In genomic region chr7:17474724-17475344, GRCh38 we compare ENCODE assay signal across 12 cellular contexts.
DNase-seq lines count a peak whose midpoint lies in the region; FAIRE-seq and TF ChIP-seq lines count a peak whose summit lies in the region.
"Had no signal": no experiment of that assay in that cellular context is flagged by ENCODE, and none has a peak within 500 bp of the region (broad histone marks: within the 10 kb centered on the region; RNA-seq: fewer than 3 reads in every experiment).

No MANE protein-coding gene starts in this region.

- DNase-seq in astrocyte of the cerebellum (ENCODE audit: low read depth): no peak
- DNase-seq in mesendoderm: peak; percentile 52
- DNase-seq in cortex of kidney (lab: John Stamatoyannopoulos, UW): no peak
- no peak for DNase-seq in kidney
- no peak for DNase-seq in neuronal stem cell (ENCODE audit: low spot score)
- no peak for DNase-seq in T-helper 2 cell
- DNase-seq: activated CD4-positive, alpha-beta T cell treated with anti-CD3 and anti-CD28 coated beads, Interleukin-2, amount 50 U/mL, for 4 hours; stimulated activated naive CD8-positive, alpha-beta T cell treated with anti-CD3 and anti-CD28 coated beads, Interleukin-15, Interleukin-2, amounts not matched to agents 100 U/mL and 50 U/mL, for 24 hours had no signal

- TF ChIP-seq CTCF in GM12872 (IDR thresholded peaks at IDR 0.05; ENCODE audit: insufficient read depth, low read depth, low read length): peak; percentile 45; the same call in 2 of the 3 replicates
- TF ChIP-seq CTCF in LNCAP (IDR thresholded peaks at IDR 0.05): peak; percentile 28; the same call in 1 of the 2 replicates
- TF ChIP-seq CTCF in astrocyte of the cerebellum (IDR thresholded peaks at IDR 0.05; ENCODE audit: low read depth, low read length, missing control alignments): peak; percentile 19
- no peak for TF ChIP-seq CTCF in kidney (IDR thresholded peaks at IDR 0.05; ENCODE audit: borderline replicate concordance, extremely low read depth, insufficient read depth)

- H3K27ac ChIP-seq in mesendoderm (ENCODE audit: low read depth, low read length): no peak overlapping the region
- no peak overlapping the region for H3K27ac ChIP-seq in kidney (ENCODE audit: low read depth in 2 of 2, low read length in 2 of 2)
- no peak overlapping the region for H3K27ac ChIP-seq in neuronal stem cell (replicated peaks; ENCODE audit: low read length)
- H3K27ac ChIP-seq: SJSA1 had no signal

- H2BK12ac ChIP-seq in neuronal stem cell (ENCODE audit: low read length): no peak overlapping the region

- H3K79me2 ChIP-seq in mesendoderm (ENCODE audit: control insufficient read depth, insufficient read depth, low read length): no peaks in the 10 kb centered on the region

- in situ Hi-C loops in astrocyte of the cerebellum (cut with HindIII; ENCODE audit: low sequenced_read_pairs): no loop called here

- no peak overlapping the region for H3K4me2 ChIP-seq in mesendoderm (ENCODE audit: low read length)
- H3K4me2 ChIP-seq in neuronal stem cell (ENCODE audit: insufficient read depth, low read length, poor library complexity, severe bottlenecking): no peak overlapping the region

- no peak overlapping the region for H3K23ac ChIP-seq in mesendoderm (ENCODE audit: low read length)
- H3K23ac ChIP-seq in neuronal stem cell (ENCODE audit: low read depth, low read length, poor library complexity): no peak overlapping the region

- H2BK15ac ChIP-seq in mesendoderm (replicated peaks; ENCODE audit: low read depth) (no peak overlapping the region), neuronal stem cell (ENCODE audit: low read length) (no peak overlapping the region)

- no CpG with 5 or more reads among the region's 13 CpGs for WGBS in mesendoderm (ENCODE audit: extremely low coverage, insufficient coverage, low lambda C conversion rate)
- no CpG with 5 or more reads among the region's 13 CpGs for WGBS in neuronal stem cell (ENCODE audit: extremely low coverage in 2 of 2, insufficient read length in 2 of 2, insufficient replicate concordance in 1 of 2), 2 donors

- H3K4ac ChIP-seq in mesendoderm (ENCODE audit: low read depth, low read length): no peak overlapping the region
- H3K4ac ChIP-seq in neuronal stem cell (ENCODE audit: low read length): no peak overlapping the region

- H3K9ac ChIP-seq in mesendoderm (ENCODE audit: low read length) (no peak overlapping the region), kidney (ENCODE audit: low read length in 2 of 2) (no peak overlapping the region), neuronal stem cell (ENCODE audit: low read depth, low read length, poor library complexity) (no peak overlapping the region)

- no peak overlapping the region for H4K8ac ChIP-seq in mesendoderm (ENCODE audit: low read depth, low read length)
- H4K8ac ChIP-seq in neuronal stem cell (ENCODE audit: low read depth, low read length): no peak overlapping the region

- H2AK5ac ChIP-seq in mesendoderm (ENCODE audit: low read length): no peak overlapping the region
- H2AK5ac ChIP-seq in neuronal stem cell (ENCODE audit: low read depth, low read length): no peak overlapping the region

- no peak overlapping the region for H2AFZ ChIP-seq in neuronal stem cell (ENCODE audit: low read length)

- FAIRE-seq in kidney (lab: Jason Lieb, UNC): no peak
- FAIRE-seq: islet of Langerhans had no signal

- no peak overlapping the region for H3K56ac ChIP-seq in mesendoderm (ENCODE audit: low read length)

- no peak overlapping the region for H3K18ac ChIP-seq in mesendoderm (ENCODE audit: low read length)
- H3K18ac ChIP-seq in neuronal stem cell (ENCODE audit: low read length): no peak overlapping the region

- H4K91ac ChIP-seq in neuronal stem cell (ENCODE audit: low read depth, low read length, poor library complexity): no peak overlapping the region

- H3K79me1 ChIP-seq in mesendoderm (ENCODE audit: low read length): no peaks in the 10 kb centered on the region
- H3K79me1 ChIP-seq in neuronal stem cell (ENCODE audit: low read depth, low read length): no peaks in the 10 kb centered on the region

- no peaks in the 10 kb centered on the region for H3K9me3 ChIP-seq in kidney (ENCODE audit: control insufficient read depth in 1 of 2, low read length in 2 of 2)
- H3K9me3 ChIP-seq in neuronal stem cell (replicated peaks in 1 of 2; ENCODE audit: control insufficient read depth in 2 of 2, insufficient read depth in 1 of 2, low read depth in 1 of 2, low read length in 2 of 2): no peaks in the 10 kb centered on the region
- H3K9me3 ChIP-seq: SJSA1 had no signal

- H3K4me1 ChIP-seq in mesendoderm (ENCODE audit: control insufficient read depth, low read depth, low read length) (no peaks in the 10 kb centered on the region), kidney (ENCODE audit: control insufficient read depth in 1 of 2, insufficient read depth in 1 of 2, low read depth in 1 of 2, low read length in 2 of 2) (no peaks in the 10 kb centered on the region), neuronal stem cell (ENCODE audit: control insufficient read depth in 2 of 2, insufficient read depth in 1 of 2, low read depth in 1 of 2, low read length in 2 of 2) (no peaks in the 10 kb centered on the region)
- H3K4me1 ChIP-seq: SJSA1 had no signal

- H2BK5ac ChIP-seq in mesendoderm (ENCODE audit: low read length): no peak overlapping the region
- no peak overlapping the region for H2BK5ac ChIP-seq in neuronal stem cell (ENCODE audit: low read length)

- H2BK120ac ChIP-seq in mesendoderm (ENCODE audit: low read depth, low read length) (no peak overlapping the region), neuronal stem cell (ENCODE audit: low read depth, low read length) (no peak overlapping the region)

- no peak overlapping the region for H3K14ac ChIP-seq in neuronal stem cell (ENCODE audit: low read length)

- H3K4me3 ChIP-seq in astrocyte of the cerebellum (ENCODE audit: low read depth, low read length) (no peak overlapping the region), mesendoderm (ENCODE audit: low read length) (no peak overlapping the region), kidney (ENCODE audit: low read length in 2 of 2) (no peak overlapping the region), neuronal stem cell (ENCODE audit: low read length in 2 of 2) (no peak overlapping the region)
- H3K4me3 ChIP-seq: SJSA1 had no signal

- intact Hi-C loops in kidney (cut with DNase I): no loop called here

- no peaks in the 10 kb centered on the region for H3K36me3 ChIP-seq in mesendoderm (ENCODE audit: control insufficient read depth, insufficient read depth, low read length)
- no peaks in the 10 kb centered on the region for H3K36me3 ChIP-seq in kidney (ENCODE audit: control insufficient read depth in 1 of 2, insufficient read depth in 2 of 2, low read length in 2 of 2)
- H3K36me3 ChIP-seq in neuronal stem cell (replicated peaks in 1 of 2; ENCODE audit: control insufficient read depth in 2 of 2, insufficient read depth in 2 of 2, low read length in 2 of 2): no peaks in the 10 kb centered on the region
- H3K36me3 ChIP-seq: SJSA1 had no signal

- H4K5ac ChIP-seq in mesendoderm (ENCODE audit: low read length): no peak overlapping the region

- H3K27me3 ChIP-seq in mesendoderm (ENCODE audit: insufficient read depth, low read length, poor library complexity): no peaks in the 10 kb centered on the region
- no peaks in the 10 kb centered on the region for H3K27me3 ChIP-seq in neuronal stem cell (ENCODE audit: control insufficient read depth in 3 of 3, insufficient read depth in 3 of 3, low read depth in 1 of 3, low read length in 3 of 3)
- H3K27me3 ChIP-seq: SJSA1 had no signal
